In the genomic region with DNA sequence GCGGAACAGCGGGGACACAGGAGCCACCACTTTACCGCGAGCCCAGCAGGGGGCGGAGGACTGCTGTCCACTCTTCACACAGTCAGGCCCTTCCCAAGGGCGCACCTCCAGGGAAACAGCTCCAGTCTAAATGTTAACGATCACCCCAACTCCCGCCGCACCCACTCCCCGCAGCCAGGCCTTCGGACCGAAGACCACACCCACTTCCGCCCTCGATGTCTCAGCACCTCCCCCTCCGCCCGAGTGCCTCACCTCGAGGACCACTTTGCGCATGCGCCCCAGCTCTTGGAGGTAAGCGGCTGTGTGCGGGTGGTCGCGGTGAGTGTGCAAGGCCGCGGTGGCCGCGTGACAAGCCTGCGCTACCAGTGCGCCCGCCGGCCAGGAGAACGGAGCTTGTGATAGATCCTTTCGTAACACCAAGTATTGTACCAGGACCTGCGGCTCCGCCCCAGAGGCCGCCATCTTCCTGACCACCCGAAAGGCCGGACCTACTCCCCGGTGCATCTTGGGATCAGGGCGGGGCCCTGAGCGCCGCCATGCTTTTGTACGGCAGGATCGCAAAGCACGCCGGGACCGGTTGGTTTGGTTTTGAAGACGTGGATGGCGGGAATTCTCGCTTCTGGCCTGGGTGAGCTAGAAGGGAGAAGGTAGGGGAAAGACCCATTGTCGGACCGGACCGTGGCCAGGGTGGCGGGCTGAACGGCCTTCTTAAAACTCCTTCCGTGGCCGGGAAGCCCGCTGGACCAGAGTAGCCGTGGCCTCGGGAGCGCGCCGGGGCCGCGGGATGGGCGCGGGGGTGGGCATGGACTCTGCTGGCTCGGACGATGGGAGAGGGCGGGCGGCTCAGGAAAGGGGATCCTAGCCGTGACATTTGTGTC, we compare ENCODE assay signal across 8 cellular contexts. TPM values are rescaled to one million over a fixed set of nuclear protein-coding genes. Genes with fewer than 3 reads are reported as not detected.
DNase-seq lines count a peak whose midpoint lies in the region; ATAC-seq, FAIRE-seq and TF ChIP-seq lines count a peak whose summit lies in the region.

A gene with protein sequence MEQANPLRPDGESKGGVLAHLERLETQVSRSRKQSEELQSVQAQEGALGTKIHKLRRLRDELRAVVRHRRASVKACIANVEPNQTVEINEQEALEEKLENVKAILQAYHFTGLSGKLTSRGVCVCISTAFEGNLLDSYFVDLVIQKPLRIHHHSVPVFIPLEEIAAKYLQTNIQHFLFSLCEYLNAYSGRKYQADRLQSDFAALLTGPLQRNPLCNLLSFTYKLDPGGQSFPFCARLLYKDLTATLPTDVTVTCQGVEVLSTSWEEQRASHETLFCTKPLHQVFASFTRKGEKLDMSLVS (plus strand): TSS at position 552 of the 878 bp plus-strand sequence. CDS start 495 bp downstream, outside the sequence.
A gene with protein sequence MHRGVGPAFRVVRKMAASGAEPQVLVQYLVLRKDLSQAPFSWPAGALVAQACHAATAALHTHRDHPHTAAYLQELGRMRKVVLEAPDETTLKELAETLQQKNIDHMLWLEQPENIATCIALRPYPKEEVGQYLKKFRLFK (minus strand): TSS at position 518 of the 878 bp plus-strand sequence. CDS start 14 bp downstream, at position 504.

- no peaks in the 10 kb centered on the region for H3K9me3 ChIP-seq in pancreas
- H3K9me3 ChIP-seq in tibial nerve, result no peaks in the 10 kb centered on the region

- peaks cover 0 to 6% (median 0%) of the 10 kb centered on the region in 3 donors for H3K4me1 ChIP-seq in pancreas
- peaks cover 0 to 24% (median 8%) of the 10 kb centered on the region in 4 donors for H3K4me1 ChIP-seq in tibial nerve

- H3K27me3 ChIP-seq in pancreas, result no peaks in the 10 kb centered on the region
- no peaks in the 10 kb centered on the region for H3K27me3 ChIP-seq in tibial nerve

- H3K36me3 ChIP-seq in pancreas, result no peaks in the 10 kb centered on the region
- H3K36me3 ChIP-seq in tibial nerve, result peaks cover 0 to 11% (median 0%) of the 10 kb centered on the region in 3 donors

- H3K27ac ChIP-seq in pancreas, result peak within 1 kb of the TSS; percentile 98 to 99 (median 99)
- H3K27ac ChIP-seq in tibial nerve, result peak within 1 kb of the TSS; percentile 95 to 100 (median 96)

- WGBS in pancreas, 2 donors, result 0% methylated on average over 71 to 72 of the region's 72 CpGs
- 0 to 1% methylated on average over 41 to 55 of the region's 72 CpGs for WGBS in tibial nerve, 2 donors

- TF ChIP-seq CTCF in GM12874 (IDR thresholded peaks at IDR 0.05; ENCODE audit: insufficient read depth, low read depth, low read length), result peak; percentile 51
- peak; percentile 14 to 54 (median 46) for TF ChIP-seq CTCF in pancreas (IDR thresholded peaks at IDR 0.05)
- TF ChIP-seq CTCF in tibial nerve (IDR thresholded peaks at IDR 0.05), result peak; percentile 41 to 84 (median 59)

- DNase-seq in NCI-H1417 (lab: John Stamatoyannopoulos, UW) (peak; percentile 98 to 100 (median 100)), SW 1271 (lab: John Stamatoyannopoulos, UW) (peak; percentile 95 to 98), Right ventricle myocardium inferior (ENCODE audit: missing footprints) (peak; percentile 99), pancreas (peak; percentile 94 to 99 (median 96)), tibial nerve (ENCODE audit: low spot score in 2 of 2) (peak; percentile 89 to 94)
- DNase-seq in activated naive CD8-positive, alpha-beta T cell treated with anti-CD3 and anti-CD28 coated beads, Interleukin-2, amount 50 U/mL, for 16 hours (ENCODE audit: low read depth, low spot score), result peak; percentile 88

- peak; percentile 73 to 82 for TF ChIP-seq EP300 in tibial nerve (IDR thresholded peaks at IDR 0.05)

- TF ChIP-seq POLR2A in tibial nerve (IDR thresholded peaks at IDR 0.05), result peak; percentile 28 to 46

- H3K4me3 ChIP-seq in pancreas, result peak within 1 kb of the TSS; percentile 63 to 78 (median 71)
- peak within 1 kb of the TSS; percentile 72 to 96 (median 82) for H3K4me3 ChIP-seq in tibial nerve

- intact Hi-C loops in Right ventricle myocardium inferior (cut with DNase I) (loop anchor here (1.0 to 5.0 kb wide), 2 partner anchors 34 to 302 kb away; a partner anchor contains a TSS), pancreas (cut with DNase I) (no loop called here)

- ATAC-seq in HG02763 (IDR thresholded peaks at IDR 0.05; ENCODE audit: unreplicated experiment) (peak; percentile 94), Right ventricle myocardium inferior (peak; percentile 99), pancreas (peak; percentile 96 to 99 (median 98))

- FAIRE-seq in pancreas (lab: Jason Lieb, UNC), result no peak

RNA-seq across cellular contexts. Expression of the first gene that starts in this region (rescaled TPM):
- total RNA-seq in Right ventricle myocardium inferior (3.0 TPM), pancreas (1 to 10 TPM in 5 of 6 donors, under 1 TPM in 1; 0.69 to 2.8 (median 2.2) TPM), tibial nerve (1 to 10 TPM; 2.4 to 3.6 (median 2.7) TPM)
- polyA plus RNA-seq in pancreas, result 1 to 10 TPM; 1.4 to 1.7 TPM

RNA-seq across cellular contexts. Expression of the second gene that starts in this region (rescaled TPM):
- 33.4 TPM for total RNA-seq in Right ventricle myocardium inferior
- total RNA-seq in pancreas, result 10 to 100 TPM in 5 of 6 donors, 1 to 10 TPM in 1; 8.2 to 15.5 (median 11.9) TPM
- polyA plus RNA-seq in pancreas, result 10 to 100 TPM in 1 of 2 donors, 1 to 10 TPM in 1; 9.8 to 16.0 TPM
- 10 to 100 TPM in 3 of 4 donors, 1 to 10 TPM in 1; 8.4 to 19.7 (median 14.4) TPM for total RNA-seq in tibial nerve

Comparison
In these comparisons a context has a peak if more than half of its experiments do, and no peak if none do; other contexts are left out.
1. Peak in every context shown above with its lines: DNase-seq, ATAC-seq, H3K4me3 ChIP-seq and H3K27ac ChIP-seq.